In the genomic region with DNA sequence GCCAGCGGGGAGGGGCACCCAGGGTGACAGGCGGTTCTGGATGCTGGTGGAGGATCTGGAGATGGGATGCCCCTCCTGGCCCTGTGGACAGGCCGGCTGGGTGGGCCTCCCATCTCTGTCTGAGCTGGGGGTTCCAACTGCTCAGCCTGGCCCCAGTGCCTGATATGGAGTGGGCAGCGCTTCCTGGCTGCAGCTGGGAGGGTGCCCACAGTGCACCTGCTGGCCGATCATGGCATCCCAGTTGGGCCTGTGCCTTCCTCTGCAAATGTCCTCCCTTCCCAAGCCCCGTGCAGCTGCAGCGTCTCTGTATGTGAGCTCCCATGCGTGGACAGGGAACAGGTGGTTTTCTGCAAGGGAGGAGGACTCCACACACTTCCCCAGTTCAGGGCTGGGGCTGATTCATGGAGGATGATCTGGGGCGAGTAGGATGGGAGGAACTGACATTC, we compare ENCODE assay signal across 11 cellular contexts. TPM values are rescaled to one million over a fixed set of nuclear protein-coding genes. Genes with fewer than 3 reads are reported as not detected.
DNase-seq lines count a peak whose midpoint lies in the region; ATAC-seq and TF ChIP-seq lines count a peak whose summit lies in the region.
"Had no signal": no experiment of that assay in that cellular context is flagged by ENCODE, and none has a peak within 500 bp of the region (broad histone marks: within the 10 kb centered on the region; RNA-seq: fewer than 3 reads in every experiment).

No MANE protein-coding gene starts in this region.

- peak overlapping the region; percentile 52 for H3K27ac Mint-ChIP-seq in CD8-positive, alpha-beta T cell
- no peak overlapping the region for H3K27ac Mint-ChIP-seq in activated naive CD8-positive, alpha-beta T cell treated with anti-CD3 and anti-CD28 coated beads for 36 hours
- H3K27ac Mint-ChIP-seq in naive thymus-derived CD8-positive, alpha-beta T cell: peak overlapping the region in 9 of 10 donors; percentile 43 to 83 (median 73)

- H3K4me3 Mint-ChIP-seq in CD8-positive, alpha-beta T cell: peak overlapping the region; percentile 66
- H3K4me3 Mint-ChIP-seq in activated naive CD8-positive, alpha-beta T cell treated with anti-CD3 and anti-CD28 coated beads for 36 hours: peak overlapping the region; percentile 51
- H3K4me3 Mint-ChIP-seq in naive thymus-derived CD8-positive, alpha-beta T cell: peak overlapping the region; percentile 48 to 85 (median 76)

- DNase-seq in CD8-positive, alpha-beta T cell: no peak
- no peak for DNase-seq in activated naive CD8-positive, alpha-beta T cell treated with anti-CD3 and anti-CD28 coated beads for 36 hours
- DNase-seq in naive thymus-derived CD8-positive, alpha-beta T cell: no peak
- DNase-seq in left lobe of liver (ENCODE audit: low spot score): no peak
- no peak for DNase-seq in hepatic stellate cell (ENCODE audit: low spot score)
- DNase-seq: GM23248, uterus had no signal

- no peak overlapping the region for H3K27ac ChIP-seq in CD8-positive, alpha-beta T cell (ENCODE audit: low read depth, low read length)
- H3K27ac ChIP-seq in HEK293 (ENCODE audit: extremely low read depth, low read depth, low read length): no peak overlapping the region
- H3K27ac ChIP-seq: GM23248, SK-N-MC had no signal

- H3K36me3 ChIP-seq in CD8-positive, alpha-beta T cell (ENCODE audit: insufficient read depth, low read length): no peaks in the 10 kb centered on the region
- H3K36me3 ChIP-seq in HEK293 (ENCODE audit: control insufficient read depth in 2 of 2, insufficient read depth in 1 of 2, low read length in 2 of 2): peaks cover 0 to 6% of the 10 kb centered on the region in 2 experiments; a peak in 1 of 3 replicates
- H3K36me3 ChIP-seq: uterus had no signal

- H3K4me1 Mint-ChIP-seq in CD8-positive, alpha-beta T cell (ENCODE audit: low read depth): peaks cover 54% of the 10 kb centered on the region
- H3K4me1 Mint-ChIP-seq in activated naive CD8-positive, alpha-beta T cell treated with anti-CD3 and anti-CD28 coated beads for 36 hours: peaks cover 44% of the 10 kb centered on the region
- H3K4me1 Mint-ChIP-seq in naive thymus-derived CD8-positive, alpha-beta T cell: peaks cover 25 to 66% (median 62%) of the 10 kb centered on the region in 4 donors

- POLR2A ChIA-PET in CD8-positive, alpha-beta T cell (lab: Charles Lee): no interaction called here
- POLR2A ChIA-PET in HEK293 (lab: Yijun Ruan, JAX): no interaction called here
- POLR2A ChIA-PET in naive thymus-derived CD8-positive, alpha-beta T cell (lab: Charles Lee): interaction anchor here (1.8 kb wide), 1 partner anchor 37 kb away, joined by 7 read pairs; a partner anchor contains a TSS

- no peaks in the 10 kb centered on the region for H3K9me3 Mint-ChIP-seq in CD8-positive, alpha-beta T cell
- no peaks in the 10 kb centered on the region for H3K9me3 Mint-ChIP-seq in activated naive CD8-positive, alpha-beta T cell treated with anti-CD3 and anti-CD28 coated beads for 36 hours
- no peaks in the 10 kb centered on the region for H3K9me3 Mint-ChIP-seq in naive thymus-derived CD8-positive, alpha-beta T cell

- intact Hi-C loops in CD8-positive, alpha-beta T cell (cut with DNase I, micrococcal nuclease): no loop called here

- no peak overlapping the region for H3K4me3 ChIP-seq in CD8-positive, alpha-beta T cell (ENCODE audit: low read depth, low read length)
- H3K4me3 ChIP-seq in HEK293 (ENCODE audit: low read depth, low read length): no peak overlapping the region
- H3K4me3 ChIP-seq: SK-N-MC, uterus had no signal

- peaks cover 6% of the 10 kb centered on the region for H3K36me3 Mint-ChIP-seq in CD8-positive, alpha-beta T cell
- peaks cover 3% of the 10 kb centered on the region for H3K36me3 Mint-ChIP-seq in activated naive CD8-positive, alpha-beta T cell treated with anti-CD3 and anti-CD28 coated beads for 36 hours
- peaks cover 0 to 2% (median 0%) of the 10 kb centered on the region in 3 donors for H3K36me3 Mint-ChIP-seq in naive thymus-derived CD8-positive, alpha-beta T cell

- no peaks in the 10 kb centered on the region for H3K27me3 Mint-ChIP-seq in CD8-positive, alpha-beta T cell (ENCODE audit: low read depth)
- H3K27me3 Mint-ChIP-seq in activated naive CD8-positive, alpha-beta T cell treated with anti-CD3 and anti-CD28 coated beads for 36 hours: no peaks in the 10 kb centered on the region
- H3K27me3 Mint-ChIP-seq in naive thymus-derived CD8-positive, alpha-beta T cell: no peaks in the 10 kb centered on the region

- CTCF ChIA-PET in CD8-positive, alpha-beta T cell (lab: Charles Lee): interaction anchor here (0.6 to 1.2 kb wide), 2 partner anchors 154 to 165 kb away, joined by 3 read pairs; no protein-coding TSS in a partner anchor
- CTCF ChIA-PET in HEK293 (lab: Yijun Ruan, JAX): interaction anchor here (1.0 kb wide), 1 partner anchor 181 kb away, joined by 3 read pairs; no protein-coding TSS in a partner anchor

- no peaks in the 10 kb centered on the region for H3K9me3 ChIP-seq in CD8-positive, alpha-beta T cell (ENCODE audit: low read length)
- no peaks in the 10 kb centered on the region for H3K9me3 ChIP-seq in HEK293 (ENCODE audit: control insufficient read depth, insufficient read depth, low read depth, low read length)
- H3K9me3 ChIP-seq: uterus had no signal

- no peak for ATAC-seq in CD8-positive, alpha-beta T cell
- no peak for ATAC-seq in naive thymus-derived CD8-positive, alpha-beta T cell
- ATAC-seq in left lobe of liver (no peak), HG03354 (IDR thresholded peaks at IDR 0.05; ENCODE audit: poor library complexity, severe bottlenecking, unreplicated experiment) (no peak), GM18870 (IDR thresholded peaks at IDR 0.05; ENCODE audit: unreplicated experiment) (no peak)

- TF ChIP-seq CTCF in CD8-positive, alpha-beta T cell (IDR thresholded peaks at IDR 0.05): no peak
- TF ChIP-seq CTCF in HEK293 (tag by site-specific recombination; IDR thresholded peaks at IDR 0.05): peak; percentile 42; the same call in 1 of the 2 replicates

- peaks cover 51% of the 10 kb centered on the region for H3K4me1 ChIP-seq in CD8-positive, alpha-beta T cell (ENCODE audit: insufficient read depth, low read length)
- H3K4me1 ChIP-seq in HEK293 (ENCODE audit: control insufficient read depth, insufficient read depth, low read length): peaks cover 8% of the 10 kb centered on the region; the same call in 1 of the 2 replicates

- H3K27me3 ChIP-seq in CD8-positive, alpha-beta T cell (ENCODE audit: insufficient read depth, low read length): no peaks in the 10 kb centered on the region
- H3K27me3 ChIP-seq: uterus had no signal

TF ChIP-seq in HEK293, 187 proteins besides CTCF, POLR2A, EP300 and RAD21 (continues in another document):
- TF ChIP-seq ZNF621 (tag by site-specific recombination; IDR thresholded peaks at IDR 0.05) (no peak), ZNF416 (tag by site-specific recombination; IDR thresholded peaks at IDR 0.05) (no peak), SALL2 (tag by site-specific recombination; IDR thresholded peaks at IDR 0.05; ENCODE audit: borderline replicate concordance) (no peak), SCRT2 (tag by site-specific recombination; IDR thresholded peaks at IDR 0.05) (peak; percentile 89), ZIC2 (tag by site-specific recombination; IDR thresholded peaks at IDR 0.05) (0 out of 2 replicates have a peak, but pooled peaks have one; percentile 5), ZNF138 (tag by site-specific recombination; IDR thresholded peaks at IDR 0.05; ENCODE audit: borderline replicate concordance) (no peak), ZNF600 (tag by site-specific recombination; IDR thresholded peaks at IDR 0.05) (peak; percentile 45), HOXD13 (CRISPR knock-in tag; IDR thresholded peaks at IDR 0.05; ENCODE audit: borderline replicate concordance) (no peak), ZBTB20 (tag by site-specific recombination; IDR thresholded peaks at IDR 0.05) (no peak), ZBTB48 (tag by site-specific recombination; IDR thresholded peaks at IDR 0.05) (no peak)

RNA-seq across cellular contexts. Expression of a gene that starts 2.1 kb away (rescaled TPM):
- total RNA-seq in CD8-positive, alpha-beta T cell: 10 to 100 TPM; 85.1 to 87.8 TPM
- total RNA-seq in activated naive CD8-positive, alpha-beta T cell treated with anti-CD3 and anti-CD28 coated beads for 36 hours: 100 to 1,000 TPM; 150 to 154 TPM
- total RNA-seq in naive thymus-derived CD8-positive, alpha-beta T cell: 100 to 1,000 TPM; 115 to 125 TPM
- polyA plus RNA-seq in naive thymus-derived CD8-positive, alpha-beta T cell: 10 to 100 TPM; 63.2 to 79.5 (median 63.9) TPM
- total RNA-seq in left lobe of liver: 97.6 TPM

RNA-seq across cellular contexts. Expression of a gene that starts 16.3 kb away (rescaled TPM):
- not detected for total RNA-seq in CD8-positive, alpha-beta T cell
- total RNA-seq in activated naive CD8-positive, alpha-beta T cell treated with anti-CD3 and anti-CD28 coated beads for 36 hours: not detected
- not detected for total RNA-seq in naive thymus-derived CD8-positive, alpha-beta T cell
- under 1 TPM; 0.13 to 0.42 (median 0.16) TPM for polyA plus RNA-seq in naive thymus-derived CD8-positive, alpha-beta T cell
- not detected for total RNA-seq in left lobe of liver
- total RNA-seq: GM23248 had no signal
- polyA plus RNA-seq: GM23248 had no signal

RNA-seq across cellular contexts. Expression of a gene that starts 37.2 kb away (rescaled TPM):
- total RNA-seq in CD8-positive, alpha-beta T cell: 10 to 100 TPM; 69.7 to 70.5 TPM
- total RNA-seq in activated naive CD8-positive, alpha-beta T cell treated with anti-CD3 and anti-CD28 coated beads for 36 hours: 10 to 100 TPM; 14.0 to 14.8 TPM
- 10 to 100 TPM; 59.0 to 60.2 TPM for total RNA-seq in naive thymus-derived CD8-positive, alpha-beta T cell
- polyA plus RNA-seq in naive thymus-derived CD8-positive, alpha-beta T cell: 10 to 100 TPM; 23.2 to 40.6 (median 29.1) TPM
- 13.9 TPM for total RNA-seq in left lobe of liver

RNA-seq across cellular contexts. Expression of a gene that starts 40.3 kb away (rescaled TPM):
- not detected for total RNA-seq in CD8-positive, alpha-beta T cell
- total RNA-seq in activated naive CD8-positive, alpha-beta T cell treated with anti-CD3 and anti-CD28 coated beads for 36 hours: not detected
- not detected for total RNA-seq in naive thymus-derived CD8-positive, alpha-beta T cell
- not detected for polyA plus RNA-seq in naive thymus-derived CD8-positive, alpha-beta T cell
- 1.1 TPM for total RNA-seq in left lobe of liver
- total RNA-seq: GM23248, uterus had no signal
- polyA plus RNA-seq: GM23248 had no signal

RNA-seq across cellular contexts. Expression of a gene that starts 51.4 kb away (rescaled TPM):
- 1 to 10 TPM; 1.2 to 2.0 TPM for total RNA-seq in CD8-positive, alpha-beta T cell
- 1 to 10 TPM; 2.9 to 3.7 TPM for total RNA-seq in activated naive CD8-positive, alpha-beta T cell treated with anti-CD3 and anti-CD28 coated beads for 36 hours
- total RNA-seq in naive thymus-derived CD8-positive, alpha-beta T cell: under 1 TPM; 0.31 to 0.58 TPM
- polyA plus RNA-seq in naive thymus-derived CD8-positive, alpha-beta T cell: 1 to 10 TPM in 1 of 3 donors, under 1 TPM in 2; 0.20 to 1.2 (median 0.37) TPM
- total RNA-seq in left lobe of liver: 1.4 TPM
- polyA plus RNA-seq: GM23248 had no signal
